In genomic region chrX:49919617-49920016, GRCh38 we compare ENCODE assay signal across 9 cellular contexts. TPM values are rescaled to one million over a fixed set of nuclear protein-coding genes. Genes with fewer than 3 reads are reported as not detected.
DNase-seq lines count a peak whose midpoint lies in the region; ATAC-seq and TF ChIP-seq lines count a peak whose summit lies in the region.
"Had no signal": no experiment of that assay in that cellular context is flagged by ENCODE, and none has a peak within 500 bp of the region (broad histone marks: within the 10 kb centered on the region; RNA-seq: fewer than 3 reads in every experiment).

No MANE protein-coding gene starts in this region.

- H3K4me2 ChIP-seq in PC-3 (ENCODE audit: low read length) = no peak overlapping the region

- 0 out of 2 replicates have a peak, but pooled peaks cover 5% of the 10 kb centered on the region for H3K79me2 ChIP-seq in PC-3 (ENCODE audit: low read length)

- POLR2A ChIA-PET in GM10248 (lab: Yijun Ruan, JAX) = no interaction called here
- POLR2A ChIA-PET in PC-3 (lab: Charles Lee; ENCODE audit: unreplicated experiment) = no interaction called here

- TF ChIP-seq CTCF in GM10248 (IDR thresholded peaks at IDR 0.05; ENCODE audit: control extremely low read depth, extremely low read depth, low read depth, missing control alignments) (peak; percentile 58), PC-3 (conservative IDR thresholded peaks at IDR 0.05; ENCODE audit: low read depth, low read length) (peak; percentile 79), lung (IDR thresholded peaks at IDR 0.05; ENCODE audit: control extremely low read depth, extremely low read depth) (peak; percentile 45), uterus (IDR thresholded peaks at IDR 0.05) (peak; percentile 50 to 74 (median 65))

- H3K36me3 ChIP-seq in PC-3 (ENCODE audit: low read depth, low read length) (no peaks in the 10 kb centered on the region), lung (ENCODE audit: control insufficient read depth in 2 of 2, insufficient read depth in 2 of 2, low read length in 2 of 2) (no peaks in the 10 kb centered on the region), uterus (no peaks in the 10 kb centered on the region)

- no TSS peak for BruUV-seq in PC-3 (replicated peaks; lab: Mats Ljungman, UMichigan)

- TF ChIP-seq POLR2A in uterus (IDR thresholded peaks at IDR 0.05) = no peak

- no peaks in the 10 kb centered on the region for H3K9me2 ChIP-seq in PC-3 (replicated peaks; ENCODE audit: low read length)

- no peak overlapping the region for H3K9ac ChIP-seq in PC-3 (ENCODE audit: low read length)

- intact Hi-C loops in PC-3 (cut with micrococcal nuclease) = loop anchor here (5.0 kb wide), 1 partner anchor 42 kb away; the partner anchor contains the start of gene USP27X
- intact Hi-C loops in uterus (cut with DNase I; ENCODE audit: low total_unique reads) = no loop called here

- no peaks in the 10 kb centered on the region for H3F3A ChIP-seq in PC-3 (ENCODE audit: low read length, unreplicated experiment)

- H3K4me3 ChIP-seq in PC-3 (ENCODE audit: low read length) (no peak overlapping the region), lung (no peak overlapping the region), uterus (no peak overlapping the region)

- WGBS in lung, 2 donors = 18 to 26% methylated on average over 7 to 8 of the region's 8 CpGs

- H3K4me1 ChIP-seq in PC-3 (ENCODE audit: insufficient read depth, low read length) (peaks cover 6% of the 10 kb centered on the region), lung (ENCODE audit: control insufficient read depth in 2 of 2, insufficient read depth in 2 of 2, low read length in 2 of 2) (no peaks in the 10 kb centered on the region), uterus (peaks cover 0 to 3% of the 10 kb centered on the region in 2 donors)

- H3K27me3 ChIP-seq in PC-3 (ENCODE audit: low read length) = no peaks in the 10 kb centered on the region
- H3K27me3 ChIP-seq in lung (ENCODE audit: control insufficient read depth, insufficient read depth) = peaks cover 7% of the 10 kb centered on the region
- no peaks in the 10 kb centered on the region for H3K27me3 ChIP-seq in uterus

- no peaks in the 10 kb centered on the region for H4K20me1 ChIP-seq in PC-3 (ENCODE audit: low read length)

- in situ Hi-C loops in ACHN (cut with HindIII; ENCODE audit: low pct_ligation_motif_present, low pct_unique_long_range_greater_than_20kb, low sequenced_read_pairs) = no loop called here

- CTCF ChIA-PET in GM10248 (lab: Yijun Ruan, JAX) (interaction anchor here (1.1 to 4.9 kb wide), 11 partner anchors 9 to 1288 kb away, joined by 3 to 28 read pairs (median 3); no protein-coding TSS in a partner anchor), PC-3 (lab: Charles Lee) (interaction anchor here (0.6 kb wide), 1 partner anchor 293 kb away, joined by 4 read pairs; no protein-coding TSS in a partner anchor)

- H3K27ac ChIP-seq in PC-3 (ENCODE audit: low read length) (no peak overlapping the region), lung (ENCODE audit: low read depth in 1 of 2, low read length in 1 of 2) (no peak overlapping the region), uterus (peak overlapping the region; percentile 54 to 69)
- H3K27ac ChIP-seq: epithelial cell of prostate had no signal

- H2AFZ ChIP-seq in PC-3 (ENCODE audit: low read length) = no peak overlapping the region

- peak; percentile 3 for DNase-seq in ACHN
- peak; percentile 23 for DNase-seq in GM10248 (ENCODE audit: extremely low spot score)
- peak; percentile 34 for DNase-seq in PC-3
- DNase-seq in cerebellar cortex (ENCODE audit: low spot score) = peak; percentile 35
- DNase-seq in lung (ENCODE audit: low spot score) = peak; percentile 33
- peak; percentile 70 to 77 for DNase-seq in uterus

- H3K9me3 ChIP-seq in PC-3 (ENCODE audit: low read length) (no peaks in the 10 kb centered on the region), lung (ENCODE audit: control insufficient read depth in 2 of 2, insufficient read depth in 1 of 2, low read length in 1 of 2) (peaks cover 0 to 2% of the 10 kb centered on the region in 2 donors), uterus (no peaks in the 10 kb centered on the region)

- ATAC-seq in PC-3 = no peak
- ATAC-seq in lung (ENCODE audit: insufficient read depth, low FRiP score) = no peak
- no peak for ATAC-seq in GM18519 (IDR thresholded peaks at IDR 0.05; ENCODE audit: low FRiP score, unreplicated experiment)
- ATAC-seq in HG02970 (IDR thresholded peaks at IDR 0.05; ENCODE audit: low FRiP score, unreplicated experiment) = no peak

RNA-seq across cellular contexts. Expression of gene CLCN5, which starts 2.8 kb away (rescaled TPM):
- total RNA-seq in PC-3 (2014; rRNA removed) = 2.8 and 5.9 TPM in 2 replicates
- 10 to 100 TPM; 12.0 to 18.5 TPM for total RNA-seq in lung
- polyA plus RNA-seq in lung = 1 to 10 TPM; 2.7 to 2.9 TPM
- total RNA-seq in uterus = 10 to 100 TPM in 2 of 4 donors, 1 to 10 TPM in 2; 6.4 to 81.2 (median 11.0) TPM

RNA-seq across cellular contexts. Expression of gene USP27X, which starts 40.3 kb away (rescaled TPM):
- total RNA-seq in PC-3 (2014; rRNA removed) = 0.62 and 2.7 TPM in 2 replicates
- total RNA-seq in lung = 1 to 10 TPM; 4.3 to 5.0 TPM
- polyA plus RNA-seq in lung = 1 to 10 TPM; 2.0 to 3.5 TPM
- total RNA-seq in uterus = 10 to 100 TPM in 1 of 4 donors, 1 to 10 TPM in 2, under 1 TPM in 1; 0.59 to 15.6 (median 4.1) TPM

Comparison
In these comparisons a context has a peak if more than half of its experiments do, and no peak if none do; other contexts are left out.
1. DNase-seq: peak in every context shown above with its lines; median percentile 74 in uterus; 35 in cerebellar cortex; 34 in PC-3; 33 in lung; 23 in GM10248; 3 in ACHN.
2. H3K27ac ChIP-seq: peak in uterus (2 of 2); none in PC-3 (single experiment) and lung (0 of 2).
3. Peak in every context shown above with its lines, with median percentiles within 50 percentile points of each other: CTCF ChIP-seq.